ENCODE assay signal across 11 cellular contexts in the genomic region with DNA sequence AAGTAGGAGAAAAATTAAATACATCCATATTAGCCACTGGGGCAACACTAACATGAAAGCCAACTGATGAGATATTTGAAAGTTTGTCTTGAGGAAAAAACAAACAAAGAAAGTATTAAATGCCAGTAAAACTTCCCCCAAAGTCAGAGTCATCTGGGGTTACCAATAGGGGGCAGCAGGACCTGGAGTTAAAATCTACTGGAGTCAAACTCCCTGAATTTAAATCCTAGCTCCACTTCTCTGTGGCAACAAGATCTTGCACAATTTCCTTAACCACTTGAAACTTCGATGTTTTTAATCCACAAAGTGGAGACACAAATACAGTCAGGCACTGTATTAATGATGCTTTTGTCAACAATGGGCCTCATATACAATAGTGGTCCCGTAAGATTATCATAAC. TPM values are rescaled to one million over a fixed set of nuclear protein-coding genes. Genes with fewer than 3 reads are reported as not detected.
DNase-seq lines count a peak whose midpoint lies in the region; ATAC-seq and TF ChIP-seq lines count a peak whose summit lies in the region.
"Had no signal": no experiment of that assay in that cellular context is flagged by ENCODE, and none has a peak within 500 bp of the region (broad histone marks: within the 10 kb centered on the region; RNA-seq: fewer than 3 reads in every experiment).

No MANE protein-coding gene starts in this region.

- TF ChIP-seq POLR2A in heart left ventricle (IDR thresholded peaks at IDR 0.05), result no peak

- peak in 9 of 12 donors; percentile 12 to 46 (median 32) for TF ChIP-seq CTCF in heart left ventricle (IDR thresholded peaks at IDR 0.05)

- no peaks in the 10 kb centered on the region for H3K36me3 ChIP-seq in heart left ventricle

- H3K27ac ChIP-seq in heart left ventricle, result no peak overlapping the region

- no peaks in the 10 kb centered on the region for H3K27me3 ChIP-seq in heart left ventricle

- H3K9me3 ChIP-seq in heart left ventricle, result peaks cover 0 to 9% (median 0%) of the 10 kb centered on the region in 12 donors

- ATAC-seq in heart left ventricle (no peak), Right ventricle myocardium inferior (no peak), HG02884 (IDR thresholded peaks at IDR 0.05; ENCODE audit: unreplicated experiment) (no peak), HG02588 (IDR thresholded peaks at IDR 0.05; ENCODE audit: unreplicated experiment) (no peak)

- WGBS in heart left ventricle, 4 donors, result 69 to 84% (median 81%) methylated on average over 2 of the region's 2 CpGs

- H3K4me1 ChIP-seq in heart left ventricle, result no peaks in the 10 kb centered on the region

- DNase-seq in heart left ventricle (no peak), Right ventricle myocardium inferior (ENCODE audit: missing footprints) (no peak), RPMI7951 (ENCODE audit: low read depth) (peak; percentile 34), fibroblast of the conjunctiva (ENCODE audit: low read depth) (peak; percentile 43), middle frontal gyrus (ENCODE audit: extremely low spot score, low spot score) (no peak), GM19240 (ENCODE audit: insufficient read length, low spot score) (no peak)
- DNase-seq: GOT3, NCI-H2171 treated with DMSO at 0.1 percent for 48 hours had no signal

- intact Hi-C loops in heart left ventricle (cut with DNase I), result no loop called here
- intact Hi-C loops in Right ventricle myocardium inferior (cut with DNase I), result no loop called here

- no peak overlapping the region for H3K4me3 ChIP-seq in heart left ventricle

RNA-seq across cellular contexts. Expression of gene PLEKHG7, which starts 14.4 kb away (rescaled TPM):
- total RNA-seq in heart left ventricle (under 1 TPM in 1 of 9 donors, not detected in 8; 0.08 TPM), Right ventricle myocardium inferior (not detected)
- not detected for polyA plus RNA-seq in heart left ventricle
- total RNA-seq in RPMI7951 (2014; rRNA removed; shearing (Covaris generic)), result not detected in 2 replicates
- total RNA-seq: activated CD8-positive, alpha-beta memory T cell treated with anti-CD3 and anti-CD28 coated beads for 36 hours had no signal

Comparison
In these comparisons a context has a peak if more than half of its experiments do, and no peak if none do; other contexts are left out.
1. DNase-seq: peak in RPMI7951 (single experiment) and fibroblast of the conjunctiva (single experiment); none in heart left ventricle (0 of 5), Right ventricle myocardium inferior (single experiment), middle frontal gyrus (single experiment) and GM19240 (single experiment).